8 cellular contexts compared by ENCODE assay signal in genomic region chr22:38506118-38506962, GRCh38. TPM values are rescaled to one million over a fixed set of nuclear protein-coding genes. Genes with fewer than 3 reads are reported as not detected.
DNase-seq lines count a peak whose midpoint lies in the region; ATAC-seq and TF ChIP-seq lines count a peak whose summit lies in the region.

Gene DDX17, minus strand, starts transcription at chr22:38506311.

- 0% methylated on average over 12 to 14 of the region's 83 CpGs for WGBS in gastroesophageal sphincter (ENCODE audit: low coverage in 1 of 2), 2 donors

- TF ChIP-seq EP300 in gastroesophageal sphincter (IDR thresholded peaks at IDR 0.05) = no peak

- peaks cover 0 to 53% (median 5%) of the 10 kb centered on the region in 3 donors for H3K4me1 ChIP-seq in gastroesophageal sphincter
- H3K4me1 ChIP-seq in neutrophil (ENCODE audit: control insufficient read depth in 1 of 2, insufficient read depth in 1 of 2, low read depth in 1 of 2, low read length in 1 of 2) = peaks cover 42 to 43% of the 10 kb centered on the region in 2 experiments

- H3K27me3 ChIP-seq in gastroesophageal sphincter = no peaks in the 10 kb centered on the region
- no peaks in the 10 kb centered on the region for H3K27me3 ChIP-seq in neutrophil

- peak within 1 kb of the TSS; percentile 100 for H3K4me3 ChIP-seq in NB4 (ENCODE audit: low read depth, low read length)
- H3K4me3 ChIP-seq in SK-N-MC = peak within 1 kb of the TSS; percentile 99
- H3K4me3 ChIP-seq in gastroesophageal sphincter = peak within 1 kb of the TSS; percentile 74 to 83
- H3K4me3 ChIP-seq in neutrophil (ENCODE audit: low read depth in 1 of 2, low read length in 1 of 2) = peak within 1 kb of the TSS; percentile 75 to 97

- H3K36me3 Mint-ChIP-seq in HFFc6 (ENCODE audit: low read depth) = peaks cover 52% of the 10 kb centered on the region
- H3K36me3 Mint-ChIP-seq in activated naive CD4-positive, alpha-beta T cell treated with anti-CD3 and anti-CD28 coated beads, Interleukin-2, amount 10 ng/mL, durations not matched to agents 7 days and 5 days = peaks cover 52% of the 10 kb centered on the region

- peak; percentile 96 for ATAC-seq in gastroesophageal sphincter

- peak; percentile 54 for TF ChIP-seq CTCF in HFFc6 (IDR thresholded peaks at IDR 0.05)
- TF ChIP-seq CTCF in NB4 (IDR thresholded peaks at IDR 0.05; ENCODE audit: low read depth, low read length) = no peak
- peak in 2 of 4 experiments; percentile 50 to 52 for TF ChIP-seq CTCF in gastroesophageal sphincter (IDR thresholded peaks at IDR 0.05)
- TF ChIP-seq CTCF in neutrophil (IDR thresholded peaks at IDR 0.05) = peak; percentile 49

- peak; percentile 86 for DNase-seq in GM04503 (ENCODE audit: low read depth)
- peak; percentile 87 for DNase-seq in HFFc6
- peak; percentile 94 for DNase-seq in NB4 (ENCODE audit: low read depth)
- peak; percentile 98 for DNase-seq in SK-N-MC (ENCODE audit: low read depth, low spot score)
- peak; percentile 96 for DNase-seq in activated naive CD4-positive, alpha-beta T cell treated with anti-CD3 and anti-CD28 coated beads, Interleukin-2, amount 10 ng/mL, durations not matched to agents 7 days and 5 days
- DNase-seq in substantia nigra (lab: John Stamatoyannopoulos, UW) = peak; percentile 50 to 100 (median 92)

- no peaks in the 10 kb centered on the region for H3K9me3 Mint-ChIP-seq in HFFc6
- no peaks in the 10 kb centered on the region for H3K9me3 Mint-ChIP-seq in activated naive CD4-positive, alpha-beta T cell treated with anti-CD3 and anti-CD28 coated beads, Interleukin-2, amount 10 ng/mL, durations not matched to agents 7 days and 5 days

- TF ChIP-seq POLR2A in NB4 (IDR thresholded peaks at IDR 0.05; ENCODE audit: extremely low read depth, insufficient read length) = peak; percentile 65
- TF ChIP-seq POLR2A in gastroesophageal sphincter (IDR thresholded peaks at IDR 0.05) = peak; percentile 73 to 77

- H3K9ac ChIP-seq in SK-N-MC (ENCODE audit: insufficient read length) = peak within 1 kb of the TSS; percentile 100

- H3K4me1 Mint-ChIP-seq in HFFc6 (ENCODE audit: low read depth) = peaks cover 46% of the 10 kb centered on the region
- H3K4me1 Mint-ChIP-seq in activated naive CD4-positive, alpha-beta T cell treated with anti-CD3 and anti-CD28 coated beads, Interleukin-2, amount 10 ng/mL, durations not matched to agents 7 days and 5 days = peaks cover 46% of the 10 kb centered on the region

- peak within 1 kb of the TSS; percentile 91 for H3K4me3 Mint-ChIP-seq in HFFc6
- peak within 1 kb of the TSS; percentile 99 for H3K4me3 Mint-ChIP-seq in activated naive CD4-positive, alpha-beta T cell treated with anti-CD3 and anti-CD28 coated beads, Interleukin-2, amount 10 ng/mL, durations not matched to agents 7 days and 5 days

- no peaks in the 10 kb centered on the region for H3K9me3 ChIP-seq in SK-N-MC (ENCODE audit: low read depth, low read length)
- no peaks in the 10 kb centered on the region for H3K9me3 ChIP-seq in gastroesophageal sphincter
- H3K9me3 ChIP-seq in neutrophil = no peaks in the 10 kb centered on the region

- H3K27ac Mint-ChIP-seq in HFFc6 = peak within 1 kb of the TSS; percentile 100
- H3K27ac Mint-ChIP-seq in activated naive CD4-positive, alpha-beta T cell treated with anti-CD3 and anti-CD28 coated beads, Interleukin-2, amount 10 ng/mL, durations not matched to agents 7 days and 5 days = peak within 1 kb of the TSS; percentile 100

- H3K36me3 ChIP-seq in SK-N-MC (ENCODE audit: insufficient read depth, low read length) = peaks cover 42% of the 10 kb centered on the region
- H3K36me3 ChIP-seq in gastroesophageal sphincter = peaks cover 0 to 13% of the 10 kb centered on the region in 2 donors
- H3K36me3 ChIP-seq in neutrophil = peaks cover 13% of the 10 kb centered on the region

- CTCF ChIA-PET in activated naive CD4-positive, alpha-beta T cell treated with anti-CD3 and anti-CD28 coated beads, Interleukin-2, amount 10 ng/mL, durations not matched to agents 7 days and 5 days (lab: Charles Lee) = no interaction called here

- peaks cover 6% of the 10 kb centered on the region for H3K27me3 Mint-ChIP-seq in HFFc6 (ENCODE audit: insufficient read depth)
- peaks cover 3% of the 10 kb centered on the region for H3K27me3 Mint-ChIP-seq in activated naive CD4-positive, alpha-beta T cell treated with anti-CD3 and anti-CD28 coated beads, Interleukin-2, amount 10 ng/mL, durations not matched to agents 7 days and 5 days

- H3K27ac ChIP-seq in SK-N-MC (peak within 1 kb of the TSS; percentile 99), gastroesophageal sphincter (peak within 1 kb of the TSS; percentile 96 to 100 (median 98)), neutrophil (peak within 1 kb of the TSS; percentile 96), substantia nigra (ENCODE audit: low read depth, low read length, poor library complexity, severe bottlenecking) (peak within 1 kb of the TSS; percentile 100)

RNA-seq across cellular contexts. Expression of gene DDX17, which starts in this region (rescaled TPM):
- 100 to 1,000 TPM; 211 to 246 (median 220) TPM for total RNA-seq in HFFc6 (2021; fragmentation: NEBNext Ultra II Directional; extraction: Animal tissue kit (Norgen Biotek cat#: 25700))
- 100 to 1,000 TPM; 323 to 610 (median 490) TPM for total RNA-seq in gastroesophageal sphincter

Comparison
In these comparisons a context has a peak if more than half of its experiments do, and no peak if none do; other contexts are left out.
1. Peak in every context shown above with its lines: DNase-seq, ATAC-seq, H3K4me3 ChIP-seq and H3K27ac ChIP-seq.